8 cellular contexts compared by ENCODE assay signal in the genomic region with DNA sequence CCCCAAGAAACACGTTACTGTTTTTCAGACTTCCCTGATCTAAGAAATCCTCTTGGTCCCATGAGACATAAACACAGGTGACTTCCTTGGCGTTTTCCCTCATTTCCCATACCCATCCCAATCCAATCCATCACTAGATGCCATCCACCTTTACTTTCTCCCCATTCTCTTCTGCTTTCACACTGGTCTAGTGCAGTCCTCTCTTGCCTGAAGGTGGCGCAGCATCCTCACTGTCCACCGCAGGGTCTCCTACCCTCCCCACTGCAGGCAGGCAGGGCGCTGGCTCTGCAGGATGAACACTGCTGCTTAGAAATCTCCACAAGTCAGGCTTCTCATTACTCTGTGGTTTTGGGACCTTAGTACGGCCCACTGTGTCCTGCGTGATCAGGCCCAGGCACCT. TPM values are rescaled to one million over a fixed set of nuclear protein-coding genes. Genes with fewer than 3 reads are reported as not detected.
A peak's percentile ranks its signal among the peaks of the same experiment; 100 is the strongest.
DNase-seq lines count a peak whose midpoint lies in the region; ATAC-seq and TF ChIP-seq lines count a peak whose summit lies in the region.

No MANE protein-coding gene starts in this region.

- POLR2A ChIA-PET in GM10248 (lab: Yijun Ruan, JAX) = no interaction called here

- CTCF ChIA-PET in GM10248 (lab: Yijun Ruan, JAX) = interaction anchor here (1.3 to 7.4 kb wide), 3 partner anchors 13 to 175 kb away, joined by 3 to 66 read pairs (median 3); no protein-coding TSS in a partner anchor

- H3K27me3 ChIP-seq in ascending aorta (no peaks in the 10 kb centered on the region), vagina (no peaks in the 10 kb centered on the region)

- TF ChIP-seq CTCF in GM10248 (IDR thresholded peaks at IDR 0.05; ENCODE audit: control extremely low read depth, extremely low read depth, low read depth, missing control alignments) = peak; percentile 45
- TF ChIP-seq CTCF in ascending aorta (IDR thresholded peaks at IDR 0.05) = peak in 2 of 3 experiments; percentile 13 to 50
- no peak for TF ChIP-seq CTCF in vagina (IDR thresholded peaks at IDR 0.05)

- ATAC-seq in HG02623 (IDR thresholded peaks at IDR 0.05; ENCODE audit: unreplicated experiment) (no peak), HG02610 (IDR thresholded peaks at IDR 0.05; ENCODE audit: unreplicated experiment) (no peak)

- DNase-seq in GM10248 (ENCODE audit: extremely low spot score) = no peak
- peak; percentile 28 for DNase-seq in OCI-M1 (lab: John Stamatoyannopoulos, UW)
- no peak for DNase-seq in ascending aorta (ENCODE audit: low spot score in 2 of 2)
- peak; percentile 86 for DNase-seq in iPS-NIHi7 (ENCODE audit: extremely low spot score)
- DNase-seq in stimulated activated CD8-positive, alpha-beta memory T cell treated with anti-CD3 and anti-CD28 coated beads, Interleukin-7, amount 100 ng/mL, for 4 hours (ENCODE audit: low read depth in 2 of 2) = peak; percentile 28 to 37
- no peak for DNase-seq in vagina (ENCODE audit: extremely low spot score in 2 of 2)

- H3K9me3 ChIP-seq in ascending aorta (no peaks in the 10 kb centered on the region), vagina (no peaks in the 10 kb centered on the region)

- H3K27ac ChIP-seq in ascending aorta (peak overlapping the region in 1 of 2 donors; percentile 54), vagina (no peak overlapping the region)

- no peaks in the 10 kb centered on the region for H3K36me3 ChIP-seq in ascending aorta
- H3K36me3 ChIP-seq in vagina = no peaks in the 10 kb centered on the region

- intact Hi-C loops in ascending aorta (cut with DNase I) = no loop called here
- intact Hi-C loops in vagina (cut with DNase I) = no loop called here

- no peak for TF ChIP-seq POLR2A in vagina (IDR thresholded peaks at IDR 0.05)

- no peak overlapping the region for H3K4me3 ChIP-seq in ascending aorta
- H3K4me3 ChIP-seq in vagina = no peak overlapping the region

- H3K4me1 ChIP-seq in ascending aorta (peaks cover 9 to 41% of the 10 kb centered on the region in 2 donors), vagina (peaks cover 88% of the 10 kb centered on the region)

RNA-seq across cellular contexts. Expression of a gene that starts 58.2 kb away (rescaled TPM):
- total RNA-seq in ascending aorta (90.3 TPM), vagina (122 TPM)

Comparison
In these comparisons a context has a peak if more than half of its experiments do, and no peak if none do; other contexts are left out.
1. DNase-seq: peak in OCI-M1 (single experiment), iPS-NIHi7 (single experiment) and stimulated activated CD8-positive, alpha-beta memory T cell treated with anti-CD3 and anti-CD28 coated beads, Interleukin-7, amount 100 ng/mL, for 4 hours (2 of 2); none in GM10248 (single experiment), ascending aorta (0 of 2) and vagina (0 of 2).
2. CTCF ChIP-seq: peak in GM10248 (single experiment) and ascending aorta (2 of 3); none in vagina (0 of 3).